Comparison of ENCODE assay signal across 12 cellular contexts in the genomic region with DNA sequence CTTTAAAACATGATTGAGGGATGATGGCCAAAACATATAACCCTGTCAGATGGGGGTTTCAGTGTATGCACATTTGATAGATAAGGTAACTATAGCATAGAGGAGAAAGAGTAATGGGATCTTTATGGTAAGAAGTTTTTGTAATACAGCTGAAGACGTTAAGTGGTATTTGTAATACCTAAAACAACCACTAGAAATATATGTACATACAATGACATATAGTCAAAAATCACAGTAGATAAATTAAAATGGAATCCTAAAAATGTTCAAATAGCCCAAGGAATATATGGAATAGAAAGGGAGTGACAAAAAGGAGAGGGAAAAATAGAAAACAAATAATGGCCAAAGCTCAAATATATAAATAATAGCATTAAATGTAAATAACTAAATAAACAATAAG.
"Had no signal": no experiment of that assay in that cellular context is flagged by ENCODE, and none has a peak within 500 bp of the region (broad histone marks: within the 10 kb centered on the region; RNA-seq: fewer than 3 reads in every experiment).

No MANE protein-coding gene starts in this region.

- H3K27me3 ChIP-seq: foreskin keratinocyte had no signal

- H3K4me1 Mint-ChIP-seq: activated naive CD8-positive, alpha-beta T cell treated with anti-CD3 and anti-CD28 coated beads for 36 hours; nephron progenitor cell had no signal

- H3K27ac ChIP-seq: foreskin keratinocyte had no signal

- H3K36me3 Mint-ChIP-seq: activated naive CD8-positive, alpha-beta T cell treated with anti-CD3 and anti-CD28 coated beads for 36 hours had no signal

- H3K27ac Mint-ChIP-seq: activated CD8-positive, alpha-beta T cell treated with anti-CD3 and anti-CD28 coated beads for 36 hours; activated naive CD8-positive, alpha-beta T cell treated with anti-CD3 and anti-CD28 coated beads for 36 hours; activated T-cell treated with anti-CD3 and anti-CD28 coated beads, Interleukin-2, amount 50 U/mL, for 72 hours; nephron progenitor cell; stimulated activated naive CD8-positive, alpha-beta T cell treated with anti-CD3 and anti-CD28 coated beads, Interleukin-15, Interleukin-2, amounts not matched to agents 100 ng/mL and 50 ng/mL, for 24 hours had no signal

- ATAC-seq: activated CD8-positive, alpha-beta T cell treated with anti-CD3 and anti-CD28 coated beads for 36 hours; activated T-cell treated with anti-CD3 and anti-CD28 coated beads, Interleukin-2, amount 50 U/mL, for 72 hours; foreskin keratinocyte had no signal

- H3K4me3 Mint-ChIP-seq: activated CD8-positive, alpha-beta T cell treated with anti-CD3 and anti-CD28 coated beads for 36 hours; activated naive CD8-positive, alpha-beta T cell treated with anti-CD3 and anti-CD28 coated beads for 36 hours; activated T-cell treated with anti-CD3 and anti-CD28 coated beads, Interleukin-2, amount 50 U/mL, for 72 hours; nephron progenitor cell; stimulated activated naive CD8-positive, alpha-beta T cell treated with anti-CD3 and anti-CD28 coated beads, Interleukin-15, Interleukin-2, amounts not matched to agents 100 ng/mL and 50 ng/mL, for 24 hours had no signal

- H3K9me3 Mint-ChIP-seq: nephron progenitor cell had no signal

- H3K27me3 Mint-ChIP-seq: activated CD8-positive, alpha-beta T cell treated with anti-CD3 and anti-CD28 coated beads for 36 hours; activated naive CD8-positive, alpha-beta T cell treated with anti-CD3 and anti-CD28 coated beads for 36 hours; stimulated activated naive CD8-positive, alpha-beta T cell treated with anti-CD3 and anti-CD28 coated beads, Interleukin-15, Interleukin-2, amounts not matched to agents 100 ng/mL and 50 ng/mL, for 24 hours had no signal

- DNase-seq: activated CD4-positive, alpha-beta T cell treated with anti-CD3 and anti-CD28 coated beads for 4 hours; activated CD8-positive, alpha-beta memory T cell treated with anti-CD3 and anti-CD28 coated beads, Interleukin-2, amount 50 U/mL, for 4 hours; activated CD8-positive, alpha-beta T cell treated with anti-CD3 and anti-CD28 coated beads for 36 hours; activated gamma-delta T cell treated with Interleukin-2 at 50 U/mL for 16 hours; activated naive CD8-positive, alpha-beta T cell treated with anti-CD3 and anti-CD28 coated beads for 36 hours; activated T-cell treated with anti-CD3 and anti-CD28 coated beads, Interleukin-2, amount 50 U/mL, for 72 hours; foreskin keratinocyte; head of caudate nucleus; nephron progenitor cell; stimulated activated CD4-positive, alpha-beta T cell treated with anti-CD3 and anti-CD28 coated beads, Interleukin-4, amount 100 ng/mL, for 1 hour; stimulated activated CD8-positive, alpha-beta memory T cell treated with anti-CD3 and anti-CD28 coated beads, Interleukin-4, amount 100 ng/mL, for 48 hours had no signal

- H3K4me1 ChIP-seq: foreskin keratinocyte had no signal
